In genomic region chr11:75152090-75152489, GRCh38 we compare ENCODE assay signal across 14 cellular contexts. TPM values are rescaled to one million over a fixed set of nuclear protein-coding genes. Genes with fewer than 3 reads are reported as not detected.
DNase-seq lines count a peak whose midpoint lies in the region; ATAC-seq and TF ChIP-seq lines count a peak whose summit lies in the region.
"Had no signal": no experiment of that assay in that cellular context is flagged by ENCODE, and none has a peak within 500 bp of the region (broad histone marks: within the 10 kb centered on the region; RNA-seq: fewer than 3 reads in every experiment).

No MANE protein-coding gene starts in this region.

- H3K27ac ChIP-seq in colonic mucosa (peak overlapping the region; percentile 83), right cardiac atrium (ENCODE audit: low read length) (no peak overlapping the region), neuronal stem cell (replicated peaks; ENCODE audit: low read length) (no peak overlapping the region), thoracic aorta (no peak overlapping the region)

- ATAC-seq in right cardiac atrium = peak in 1 of 2 donors; percentile 6
- no peak for ATAC-seq in thoracic aorta (ENCODE audit: insufficient number of reproducible peaks, low FRiP score, low read depth)
- no peak for ATAC-seq in GM19452 (IDR thresholded peaks at IDR 0.05; ENCODE audit: unreplicated experiment)
- no peak for ATAC-seq in HG03045 (IDR thresholded peaks at IDR 0.05; ENCODE audit: unreplicated experiment)
- ATAC-seq: activated CD8-positive, alpha-beta T cell treated with anti-CD3 and anti-CD28 coated beads for 36 hours; stimulated activated naive CD8-positive, alpha-beta T cell treated with anti-CD3 and anti-CD28 coated beads, Interleukin-15, amount 100 ng/mL, for 72 hours had no signal

- H3K9ac ChIP-seq in colonic mucosa (ENCODE audit: low read depth in 2 of 2, low read length in 2 of 2) (peak overlapping the region; percentile 48 to 72), neuronal stem cell (ENCODE audit: low read depth, low read length, poor library complexity) (no peak overlapping the region)

- H4K8ac ChIP-seq in neuronal stem cell (ENCODE audit: low read depth, low read length) = no peak overlapping the region

- peak; percentile 54 for DNase-seq in colonic mucosa
- no peak for DNase-seq in right cardiac atrium
- no peak for DNase-seq in neuronal stem cell (ENCODE audit: low spot score)
- DNase-seq in thoracic aorta (ENCODE audit: low spot score) = no peak
- DNase-seq in endothelial cell (ENCODE audit: low spot score) = no peak
- DNase-seq in dermis blood vessel endothelial cell = no peak
- DNase-seq: activated CD8-positive, alpha-beta T cell treated with anti-CD3 and anti-CD28 coated beads for 36 hours; NCI-H1694 treated with DMSO at 0.1 percent for 48 hours; stimulated activated CD4-positive, alpha-beta T cell treated with anti-CD3 and anti-CD28 coated beads, Interleukin-15, amount 100 ng/mL, for 24 hours; stimulated activated naive CD8-positive, alpha-beta T cell treated with anti-CD3 and anti-CD28 coated beads, Interleukin-15, amount 100 ng/mL, for 72 hours; SW 1271 had no signal

- peaks cover 9% of the 10 kb centered on the region for H3K27me3 Mint-ChIP-seq in endothelial cell (ENCODE audit: unreplicated experiment)
- H3K27me3 Mint-ChIP-seq: stimulated activated naive CD8-positive, alpha-beta T cell treated with anti-CD3 and anti-CD28 coated beads, Interleukin-15, amount 100 ng/mL, for 72 hours had no signal

- peaks cover 23% of the 10 kb centered on the region for H3K36me3 Mint-ChIP-seq in endothelial cell (ENCODE audit: low read depth, unreplicated experiment)

- no peak overlapping the region for H2BK15ac ChIP-seq in neuronal stem cell (ENCODE audit: low read length)

- peak overlapping the region; percentile 44 for H3K18ac ChIP-seq in neuronal stem cell (ENCODE audit: low read length)

- intact Hi-C loops in colonic mucosa (cut with DNase I) (no loop called here), right cardiac atrium (cut with DNase I) (no loop called here)

- no peak overlapping the region for H2AK5ac ChIP-seq in neuronal stem cell (ENCODE audit: low read depth, low read length)

- TF ChIP-seq CTCF in colonic mucosa (IDR thresholded peaks at IDR 0.05) (no peak), thoracic aorta (IDR thresholded peaks at IDR 0.05) (no peak), endothelial cell (IDR thresholded peaks at IDR 0.05; ENCODE audit: unreplicated experiment) (no peak)

- no peak overlapping the region for H3K4ac ChIP-seq in neuronal stem cell (ENCODE audit: low read length)

- H3K4me1 ChIP-seq in colonic mucosa (peaks cover 27% of the 10 kb centered on the region), right cardiac atrium (ENCODE audit: control insufficient read depth, insufficient read depth, low read length) (peaks cover 3% of the 10 kb centered on the region), neuronal stem cell (ENCODE audit: control insufficient read depth in 2 of 2, insufficient read depth in 1 of 2, low read depth in 1 of 2, low read length in 2 of 2) (peaks cover 4 to 7% of the 10 kb centered on the region in 2 donors), thoracic aorta (ENCODE audit: control insufficient read depth in 1 of 2, low read depth in 2 of 2) (no peaks in the 10 kb centered on the region)

- WGBS in right cardiac atrium = 55% methylated on average over 6 of the region's 6 CpGs
- no CpG with 5 or more reads among the region's 6 CpGs for WGBS in neuronal stem cell (ENCODE audit: extremely low coverage in 2 of 2, insufficient read length in 2 of 2, insufficient replicate concordance in 1 of 2), 2 donors

- no peak overlapping the region for H3K23ac ChIP-seq in neuronal stem cell (ENCODE audit: low read depth, low read length, poor library complexity)

- H3K9me3 Mint-ChIP-seq in endothelial cell (ENCODE audit: unreplicated experiment) = no peaks in the 10 kb centered on the region
- H3K9me3 Mint-ChIP-seq: activated CD8-positive, alpha-beta T cell treated with anti-CD3 and anti-CD28 coated beads for 36 hours; stimulated activated naive CD8-positive, alpha-beta T cell treated with anti-CD3 and anti-CD28 coated beads, Interleukin-15, amount 100 ng/mL, for 72 hours had no signal

- H4K91ac ChIP-seq in neuronal stem cell (ENCODE audit: low read depth, low read length, poor library complexity) = no peak overlapping the region

- peak overlapping the region; percentile 27 for H3K4me3 ChIP-seq in colonic mucosa
- peak overlapping the region; percentile 31 for H3K4me3 ChIP-seq in right cardiac atrium (ENCODE audit: low read length)
- no peak overlapping the region for H3K4me3 ChIP-seq in neuronal stem cell (ENCODE audit: low read length in 2 of 2)
- peak overlapping the region; percentile 61 for H3K4me3 ChIP-seq in thoracic aorta

- peak overlapping the region; percentile 60 for H2BK5ac ChIP-seq in neuronal stem cell (ENCODE audit: low read length)

- H3K27me3 ChIP-seq in colonic mucosa (no peaks in the 10 kb centered on the region), right cardiac atrium (ENCODE audit: control insufficient read depth, insufficient read depth) (no peaks in the 10 kb centered on the region), neuronal stem cell (ENCODE audit: control insufficient read depth in 3 of 3, insufficient read depth in 3 of 3, low read depth in 1 of 3, low read length in 3 of 3) (no peaks in the 10 kb centered on the region), thoracic aorta (replicated peaks; ENCODE audit: insufficient read depth) (no peaks in the 10 kb centered on the region)

- H3K9me3 ChIP-seq in colonic mucosa (no peaks in the 10 kb centered on the region), right cardiac atrium (ENCODE audit: control insufficient read depth, low read length) (no peaks in the 10 kb centered on the region), neuronal stem cell (replicated peaks in 1 of 2; ENCODE audit: control insufficient read depth in 2 of 2, insufficient read depth in 1 of 2, low read depth in 1 of 2, low read length in 2 of 2) (no peaks in the 10 kb centered on the region), thoracic aorta (no peaks in the 10 kb centered on the region)

- no peaks in the 10 kb centered on the region for H3K79me1 ChIP-seq in neuronal stem cell (ENCODE audit: low read depth, low read length)

- H3K4me1 Mint-ChIP-seq in endothelial cell (ENCODE audit: unreplicated experiment) = peaks cover 54% of the 10 kb centered on the region

- H3K27ac Mint-ChIP-seq in endothelial cell (ENCODE audit: unreplicated experiment) = no peak overlapping the region
- H3K27ac Mint-ChIP-seq: activated CD8-positive, alpha-beta T cell treated with anti-CD3 and anti-CD28 coated beads for 36 hours; stimulated activated naive CD8-positive, alpha-beta T cell treated with anti-CD3 and anti-CD28 coated beads, Interleukin-15, amount 100 ng/mL, for 72 hours had no signal

- no peak overlapping the region for H2BK120ac ChIP-seq in neuronal stem cell (ENCODE audit: low read depth, low read length)

- no peak overlapping the region for H2AFZ ChIP-seq in neuronal stem cell (ENCODE audit: low read length)

- no peak overlapping the region for H3K4me2 ChIP-seq in neuronal stem cell (ENCODE audit: insufficient read depth, low read length, poor library complexity, severe bottlenecking)

- H3K4me3 Mint-ChIP-seq in endothelial cell (ENCODE audit: unreplicated experiment) = no peak overlapping the region
- H3K4me3 Mint-ChIP-seq: activated CD8-positive, alpha-beta T cell treated with anti-CD3 and anti-CD28 coated beads for 36 hours; stimulated activated naive CD8-positive, alpha-beta T cell treated with anti-CD3 and anti-CD28 coated beads, Interleukin-15, amount 100 ng/mL, for 72 hours had no signal

- H3K14ac ChIP-seq in neuronal stem cell (ENCODE audit: low read length) = no peak overlapping the region

- no peaks in the 10 kb centered on the region for H3K36me3 ChIP-seq in colonic mucosa
- no peaks in the 10 kb centered on the region for H3K36me3 ChIP-seq in neuronal stem cell (replicated peaks in 1 of 2; ENCODE audit: control insufficient read depth in 2 of 2, insufficient read depth in 2 of 2, low read length in 2 of 2)
- H3K36me3 ChIP-seq in thoracic aorta = no peaks in the 10 kb centered on the region

- H2BK12ac ChIP-seq in neuronal stem cell (ENCODE audit: low read length) = peak overlapping the region; percentile 24

RNA-seq across cellular contexts. Expression of gene SLCO2B1, which starts 1.2 kb away (rescaled TPM):
- total RNA-seq in colonic mucosa = 10 to 100 TPM; 37.6 to 50.3 TPM
- 10 to 100 TPM; 23.0 to 40.7 (median 27.6) TPM for total RNA-seq in right cardiac atrium
- polyA plus RNA-seq in right cardiac atrium = 5.1 TPM
- not detected for polyA plus RNA-seq in neuronal stem cell (2013, experiment 1 of 2)
- polyA plus RNA-seq in neuronal stem cell (2013, experiment 2 of 2) = not detected
- 100 to 1,000 TPM; 107 to 692 TPM for total RNA-seq in thoracic aorta
- 3.5 TPM for total RNA-seq in endothelial cell (ENCODE audit: unreplicated experiment)
- total RNA-seq in dermis blood vessel endothelial cell = 3.7 and 7.8 TPM in 2 replicates
- total RNA-seq: activated CD8-positive, alpha-beta T cell treated with anti-CD3 and anti-CD28 coated beads for 36 hours had no signal

RNA-seq across cellular contexts. Expression of gene OR2AT4, which starts 55.4 kb away (rescaled TPM):
- total RNA-seq in colonic mucosa (not detected), right cardiac atrium (not detected), thoracic aorta (not detected), endothelial cell (ENCODE audit: unreplicated experiment) (0.08 TPM), dermis blood vessel endothelial cell (not detected in 2 replicates)
- polyA plus RNA-seq in right cardiac atrium = not detected
- not detected for polyA plus RNA-seq in neuronal stem cell (2013, experiment 1 of 2)
- not detected for polyA plus RNA-seq in neuronal stem cell (2013, experiment 2 of 2)
- total RNA-seq: activated CD8-positive, alpha-beta T cell treated with anti-CD3 and anti-CD28 coated beads for 36 hours; osteocyte had no signal

Comparison
In these comparisons a context has a peak if more than half of its experiments do, and no peak if none do; other contexts are left out.
1. H3K4me3 ChIP-seq: peak in colonic mucosa (single experiment), right cardiac atrium (single experiment) and thoracic aorta (single experiment); none in neuronal stem cell (0 of 2).